In genomic region chr4:13906727-13907126, GRCh38 we compare ENCODE assay signal across 27 cellular contexts.
DNase-seq lines count a peak whose midpoint lies in the region; ATAC-seq, FAIRE-seq and TF ChIP-seq lines count a peak whose summit lies in the region.
"Had no signal": no experiment of that assay in that cellular context is flagged by ENCODE, and none has a peak within 500 bp of the region (broad histone marks: within the 10 kb centered on the region; RNA-seq: fewer than 3 reads in every experiment).

No MANE protein-coding gene starts in this region.

- ATAC-seq in SK-N-SH treated with all-trans-retinoic acid at 6 μM for 48 hours, result no peak
- no peak for ATAC-seq in GM18867 (IDR thresholded peaks at IDR 0.05; ENCODE audit: unreplicated experiment)
- ATAC-seq: activated CD8-positive, alpha-beta memory T cell treated with anti-CD3 and anti-CD28 coated beads, Interleukin-2, amount 10 ng/mL, durations not matched to agents 7 days and 5 days; naive thymus-derived CD4-positive, alpha-beta T cell; right cardiac atrium had no signal

- H3K27me3 ChIP-seq in SK-N-SH (ENCODE audit: insufficient read depth), result no peaks in the 10 kb centered on the region
- H3K27me3 ChIP-seq in Karpas-422 (ENCODE audit: low read length), result no peaks in the 10 kb centered on the region
- H3K27me3 ChIP-seq: cardiac muscle cell, transverse colon had no signal

- H3K4me1 Mint-ChIP-seq in nephron, result no peaks in the 10 kb centered on the region
- H3K4me1 Mint-ChIP-seq: activated CD8-positive, alpha-beta memory T cell treated with anti-CD3 and anti-CD28 coated beads, Interleukin-2, amount 10 ng/mL, durations not matched to agents 7 days and 5 days; CD4-positive, alpha-beta memory T cell; naive thymus-derived CD4-positive, alpha-beta T cell had no signal

- H2AFZ ChIP-seq in SK-N-SH (ENCODE audit: low read depth) (no peak overlapping the region), Karpas-422 (ENCODE audit: low read length) (no peak overlapping the region)

- CTCF ChIA-PET in SK-N-SH (lab: Yijun Ruan, JAX), result interaction anchor here (1.0 kb wide), 1 partner anchor 8 kb away, joined by 3 read pairs; no protein-coding TSS in a partner anchor

- no peak overlapping the region for H3K4me3 ChIP-seq in SK-N-SH (ENCODE audit: low read depth in 2 of 2, low read length in 1 of 2)
- no peak overlapping the region for H3K4me3 ChIP-seq in choroid plexus epithelial cell (ENCODE audit: low read depth, low read length)
- no peak overlapping the region for H3K4me3 ChIP-seq in Karpas-422 (ENCODE audit: low read length)
- H3K4me3 ChIP-seq: cardiac muscle cell, transverse colon had no signal

- no peak overlapping the region for H3K4me3 Mint-ChIP-seq in nephron
- H3K4me3 Mint-ChIP-seq: activated CD8-positive, alpha-beta memory T cell treated with anti-CD3 and anti-CD28 coated beads, Interleukin-2, amount 10 ng/mL, durations not matched to agents 7 days and 5 days; activated T-cell treated with anti-CD3 and anti-CD28 coated beads, Interleukin-2, amount 50 U/mL, for 72 hours; CD4-positive, alpha-beta memory T cell; dendritic cell treated with granulocyte-macrophage colony-stimulating factor and Interleukin-4, amounts not matched to agents 40 ng/mL and 50 ng/mL, for 4 days; naive thymus-derived CD4-positive, alpha-beta T cell; stimulated activated naive CD8-positive, alpha-beta T cell treated with anti-CD3 and anti-CD28 coated beads, Interleukin-15, Interleukin-2, amounts not matched to agents 100 ng/mL and 50 ng/mL, for 24 hours; WTC11 had no signal

- no peak for TF ChIP-seq EP300 in SK-N-SH (IDR thresholded peaks at IDR 0.05; ENCODE audit: borderline replicate concordance in 1 of 2, low read depth in 1 of 2, low read length in 1 of 2)

- H4K20me1 ChIP-seq in SK-N-SH (ENCODE audit: insufficient read depth), result no peaks in the 10 kb centered on the region
- no peaks in the 10 kb centered on the region for H4K20me1 ChIP-seq in Karpas-422 (ENCODE audit: insufficient read depth, low read depth, low read length)

- H3F3A ChIP-seq in SK-N-SH (replicated peaks; ENCODE audit: insufficient read depth), result peaks cover 24% of the 10 kb centered on the region

- POLR2A ChIA-PET in SK-N-SH (lab: Yijun Ruan, JAX), result no interaction called here

- H3K9me3 ChIP-seq in SK-N-SH, result no peaks in the 10 kb centered on the region
- H3K9me3 ChIP-seq in Karpas-422 (ENCODE audit: low read length), result no peaks in the 10 kb centered on the region
- H3K9me3 ChIP-seq: transverse colon had no signal

- H3K4me2 ChIP-seq in SK-N-SH, result peak overlapping the region; percentile 21; the same call in 1 of the 2 replicates
- no peak overlapping the region for H3K4me2 ChIP-seq in Karpas-422 (ENCODE audit: low read depth, low read length, poor library complexity, severe bottlenecking)

- TF ChIP-seq RAD21 in SK-N-SH (IDR thresholded peaks at IDR 0.05; ENCODE audit: low read length), result no peak

- H3K9me2 ChIP-seq in SK-N-SH (no peaks in the 10 kb centered on the region), Karpas-422 (replicated peaks; ENCODE audit: insufficient read depth, low read length) (no peaks in the 10 kb centered on the region)

- no peaks in the 10 kb centered on the region for H3K9me3 Mint-ChIP-seq in nephron
- H3K9me3 Mint-ChIP-seq: activated T-cell treated with anti-CD3 and anti-CD28 coated beads, Interleukin-2, amount 50 U/mL, for 72 hours; dendritic cell treated with granulocyte-macrophage colony-stimulating factor and Interleukin-4, amounts not matched to agents 40 ng/mL and 50 ng/mL, for 4 days; naive thymus-derived CD4-positive, alpha-beta T cell; stimulated activated naive CD8-positive, alpha-beta T cell treated with anti-CD3 and anti-CD28 coated beads, Interleukin-15, Interleukin-2, amounts not matched to agents 100 ng/mL and 50 ng/mL, for 24 hours had no signal

- DNase-seq in SK-N-SH, result no peak
- DNase-seq in choroid plexus epithelial cell (ENCODE audit: low read depth), result peak; percentile 38
- no peak for DNase-seq in urothelium cell line (ENCODE audit: low spot score)
- DNase-seq in stimulated activated naive CD4-positive, alpha-beta T cell treated with Interleukin-2 at 50 U/mL for 16 hours (lab: John Stamatoyannopoulos, UW), result no peak
- DNase-seq in Karpas-422, result no peak
- DNase-seq: activated CD4-positive, alpha-beta T cell treated with anti-CD3 and anti-CD28 coated beads, Interleukin-2, amount 50 U/mL, for 1 hour; activated CD8-positive, alpha-beta memory T cell treated with anti-CD3 and anti-CD28 coated beads, Interleukin-2, amount 10 ng/mL, durations not matched to agents 7 days and 5 days; activated naive CD4-positive, alpha-beta T cell treated with Interleukin-2 at 50 U/mL for 16 hours; activated T-cell treated with anti-CD3 and anti-CD28 coated beads, Interleukin-2, amount 50 U/mL, for 72 hours; AML-193; CD4-positive, alpha-beta memory T cell; DMS153; KG1; naive thymus-derived CD4-positive, alpha-beta T cell; NCI-H1694; NCI-H2171; NCI-H526 treated with DMSO at 0.1 percent for 48 hours; right cardiac atrium; transverse colon had no signal

- H3K4me1 ChIP-seq in SK-N-SH (ENCODE audit: control insufficient read depth in 1 of 2, insufficient read depth in 2 of 2, low read depth in 1 of 2, low read length in 1 of 2) (peaks cover 0 to 20% of the 10 kb centered on the region in 2 experiments; a peak in 1 of 4 replicates), Karpas-422 (ENCODE audit: low read length) (no peaks in the 10 kb centered on the region)
- H3K4me1 ChIP-seq: transverse colon had no signal

- H3K27ac ChIP-seq in SK-N-SH (ENCODE audit: low read depth in 2 of 2, low read length in 1 of 2), result peak overlapping the region; percentile 31 to 98; a peak in 3 of 4 replicates
- H3K27ac ChIP-seq in Karpas-422 (ENCODE audit: low read length), result no peak overlapping the region
- H3K27ac ChIP-seq: 22Rv1, cardiac muscle cell, transverse colon had no signal

- peak overlapping the region; percentile 24 to 87 (median 44) for H3K27ac Mint-ChIP-seq in nephron
- H3K27ac Mint-ChIP-seq: activated CD8-positive, alpha-beta memory T cell treated with anti-CD3 and anti-CD28 coated beads, Interleukin-2, amount 10 ng/mL, durations not matched to agents 7 days and 5 days; activated T-cell treated with anti-CD3 and anti-CD28 coated beads, Interleukin-2, amount 50 U/mL, for 72 hours; CD4-positive, alpha-beta memory T cell; dendritic cell treated with granulocyte-macrophage colony-stimulating factor and Interleukin-4, amounts not matched to agents 40 ng/mL and 50 ng/mL, for 4 days; naive thymus-derived CD4-positive, alpha-beta T cell; stimulated activated naive CD8-positive, alpha-beta T cell treated with anti-CD3 and anti-CD28 coated beads, Interleukin-15, Interleukin-2, amounts not matched to agents 100 ng/mL and 50 ng/mL, for 24 hours; WTC11 had no signal

- TF ChIP-seq CTCF in SK-N-SH (IDR thresholded peaks at IDR 0.05) (no peak), choroid plexus epithelial cell (conservative IDR thresholded peaks at IDR 0.05; ENCODE audit: low read depth, low read length) (no peak), nephron (IDR thresholded peaks at IDR 0.05; ENCODE audit: unreplicated experiment in 3 of 3) (no peak)

- FAIRE-seq in urothelium cell line (lab: Jason Lieb, UNC), result no peak

- no peaks in the 10 kb centered on the region for H3K36me3 Mint-ChIP-seq in nephron (ENCODE audit: low read depth)
- H3K36me3 Mint-ChIP-seq: activated CD8-positive, alpha-beta memory T cell treated with anti-CD3 and anti-CD28 coated beads, Interleukin-2, amount 10 ng/mL, durations not matched to agents 7 days and 5 days; CD4-positive, alpha-beta memory T cell; naive thymus-derived CD4-positive, alpha-beta T cell; WTC11 had no signal

- peaks cover 8% of the 10 kb centered on the region for H3K27me3 Mint-ChIP-seq in nephron (ENCODE audit: low read depth)
- H3K27me3 Mint-ChIP-seq: activated CD8-positive, alpha-beta memory T cell treated with anti-CD3 and anti-CD28 coated beads, Interleukin-2, amount 10 ng/mL, durations not matched to agents 7 days and 5 days; CD4-positive, alpha-beta memory T cell; dendritic cell treated with granulocyte-macrophage colony-stimulating factor and Interleukin-4, amounts not matched to agents 40 ng/mL and 50 ng/mL, for 4 days had no signal

- H3K36me3 ChIP-seq in SK-N-SH (replicated peaks in 1 of 2; ENCODE audit: control insufficient read depth in 1 of 2, insufficient read depth in 2 of 2, low read length in 1 of 2) (no peaks in the 10 kb centered on the region), Karpas-422 (ENCODE audit: insufficient read depth, low read length) (no peaks in the 10 kb centered on the region)
- H3K36me3 ChIP-seq: cardiac muscle cell, transverse colon had no signal

- H3K79me2 ChIP-seq in SK-N-SH (ENCODE audit: insufficient read depth), result no peaks in the 10 kb centered on the region
- no peaks in the 10 kb centered on the region for H3K79me2 ChIP-seq in Karpas-422 (ENCODE audit: low read length)

- 97% methylated on average over 3 of the region's 3 CpGs for WGBS in SK-N-SH (ENCODE audit: low lambda C conversion rate)

- H3K9ac ChIP-seq in SK-N-SH (peak overlapping the region; percentile 58), Karpas-422 (ENCODE audit: low read length) (no peak overlapping the region)

TF ChIP-seq in SK-N-SH, 30 proteins besides CTCF, POLR2A, EP300 and RAD21 (continues in another document):
- TF ChIP-seq EZH2phosphoT487 (IDR thresholded peaks at IDR 0.05; ENCODE audit: borderline replicate concordance, low read depth) (no peak), TAF1 (IDR thresholded peaks at IDR 0.05; ENCODE audit: borderline replicate concordance, low read depth, low read length) (no peak), SIN3A (IDR thresholded peaks at IDR 0.05; ENCODE audit: borderline replicate concordance, low read depth, low read length) (no peak), MAX (IDR thresholded peaks at IDR 0.05; ENCODE audit: low read depth) (no peak), SMC3 (IDR thresholded peaks at IDR 0.05; ENCODE audit: low read depth, low read length) (no peak)

TF ChIP-seq in SK-N-SH treated with all-trans-retinoic acid at 6 μM for 48 hours, 23 proteins besides CTCF, POLR2A, EP300 and RAD21:
- TF ChIP-seq ZC3H10 (CRISPR knock-in tag; IDR thresholded peaks at IDR 0.05), result no peak
- no peak for TF ChIP-seq ISL1 (CRISPR knock-in tag; IDR thresholded peaks at IDR 0.05)
- no peak for TF ChIP-seq TCF4 (CRISPR knock-in tag; IDR thresholded peaks at IDR 0.05; ENCODE audit: borderline replicate concordance)
